In the genomic region with DNA sequence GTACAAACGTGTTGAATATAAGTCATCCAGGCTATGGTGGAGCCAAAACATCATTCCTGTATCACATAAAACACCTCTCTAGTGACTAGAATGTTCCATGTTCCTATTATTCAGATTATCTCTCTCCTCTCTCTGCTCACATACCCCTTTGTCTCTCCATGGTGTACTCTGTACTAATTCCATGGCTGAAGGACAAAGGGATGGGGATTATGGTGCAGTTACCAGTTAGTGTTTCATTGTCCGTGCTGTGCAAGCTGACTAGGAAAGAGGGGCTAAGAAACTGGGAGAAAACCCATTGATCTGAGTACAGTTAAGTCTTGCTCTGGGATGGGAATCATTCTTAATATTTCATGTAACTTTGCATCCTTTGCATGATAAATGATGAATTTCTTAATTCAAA, we compare ENCODE assay signal across 29 cellular contexts.
"Had no signal": no experiment of that assay in that cellular context is flagged by ENCODE, and none has a peak within 500 bp of the region (broad histone marks: within the 10 kb centered on the region; RNA-seq: fewer than 3 reads in every experiment).

No MANE protein-coding gene starts in this region.

- H3K27me3 Mint-ChIP-seq: dendritic cell treated with granulocyte-macrophage colony-stimulating factor and Interleukin-4, amounts not matched to agents 40 ng/mL and 50 ng/mL, for 4 days; effector memory CD8-positive, alpha-beta T cell had no signal

- H3K27ac Mint-ChIP-seq: dendritic cell treated with granulocyte-macrophage colony-stimulating factor and Interleukin-4, amounts not matched to agents 40 ng/mL and 50 ng/mL, for 4 days; effector memory CD8-positive, alpha-beta T cell; endodermal cell had no signal

- H3K4me3 Mint-ChIP-seq: dendritic cell treated with granulocyte-macrophage colony-stimulating factor and Interleukin-4, amounts not matched to agents 40 ng/mL and 50 ng/mL, for 4 days; effector memory CD8-positive, alpha-beta T cell; endodermal cell had no signal

- H3K27me3 ChIP-seq: colonic mucosa, dorsolateral prefrontal cortex, esophagus muscularis mucosa, esophagus squamous epithelium, foreskin keratinocyte, gastrocnemius medialis, gastroesophageal sphincter, heart left ventricle, heart right ventricle had no signal

- H3K4me1 Mint-ChIP-seq: endodermal cell had no signal

- H3K4me1 ChIP-seq: colonic mucosa, esophagus muscularis mucosa, esophagus squamous epithelium, foreskin keratinocyte, gastrocnemius medialis, gastroesophageal sphincter had no signal

- H3K4me3 ChIP-seq: colonic mucosa, coronary artery, dorsolateral prefrontal cortex, esophagus muscularis mucosa, esophagus squamous epithelium, gastrocnemius medialis, gastroesophageal sphincter, heart left ventricle, heart right ventricle had no signal

- FAIRE-seq: colon, endometrium, endothelial cell of umbilical vein, frontal cortex had no signal

- H3K9me3 ChIP-seq: colonic mucosa, esophagus muscularis mucosa, esophagus squamous epithelium, gastrocnemius medialis, gastroesophageal sphincter had no signal

- ATAC-seq: effector memory CD8-positive, alpha-beta T cell; esophagus mucosa; foreskin keratinocyte; gastrocnemius medialis; gastroesophageal sphincter; heart left ventricle; heart right ventricle had no signal

- H3K36me3 ChIP-seq: colonic mucosa, esophagus muscularis mucosa, esophagus squamous epithelium, gastrocnemius medialis, gastroesophageal sphincter, heart left ventricle, heart right ventricle had no signal

- DNase-seq: colonic mucosa; cortex of kidney; dermis blood vessel endothelial cell; dorsolateral prefrontal cortex; effector CD4-positive, alpha-beta T cell; effector CD8-positive, alpha-beta T cell; effector memory CD4-positive, alpha-beta T cell; effector memory CD8-positive, alpha-beta T cell; endodermal cell; erythroblast; esophagus squamous epithelium; foreskin fibroblast; foreskin keratinocyte; foreskin melanocyte; gastrocnemius medialis; glutamatergic neuron; head of caudate nucleus; heart left ventricle; heart right ventricle had no signal

- H3K27ac ChIP-seq: colonic mucosa, coronary artery, dorsolateral prefrontal cortex, epithelial cell of prostate, esophagus muscularis mucosa, esophagus squamous epithelium, foreskin keratinocyte, gastrocnemius medialis, gastroesophageal sphincter, heart left ventricle, heart right ventricle had no signal
